In genomic region chr1:31704261-31705079, GRCh38 we compare ENCODE assay signal across 8 cellular contexts. TPM values are rescaled to one million over a fixed set of nuclear protein-coding genes. Genes with fewer than 3 reads are reported as not detected.
DNase-seq lines count a peak whose midpoint lies in the region; ATAC-seq and TF ChIP-seq lines count a peak whose summit lies in the region.

No MANE protein-coding gene starts in this region.

- no TSS peak for BruUV-seq in Calu3 (replicated peaks; lab: Mats Ljungman, UMichigan)

- no peak overlapping the region for H3K27ac Mint-ChIP-seq in Calu3 (ENCODE audit: unreplicated experiment)
- H3K27ac Mint-ChIP-seq in naive thymus-derived CD8-positive, alpha-beta T cell, result peak overlapping the region in 1 of 10 donors; percentile 20

- peaks cover 45% of the 10 kb centered on the region for H3K4me1 Mint-ChIP-seq in Calu3 (ENCODE audit: low read depth, unreplicated experiment)
- peaks cover 32 to 57% (median 45%) of the 10 kb centered on the region in 4 donors for H3K4me1 Mint-ChIP-seq in naive thymus-derived CD8-positive, alpha-beta T cell

- no peak for DNase-seq in Calu3
- DNase-seq in NCI-H748 treated with DMSO at 0.1 percent for 48 hours (lab: John Stamatoyannopoulos, UW), result peak; percentile 46
- peak; percentile 41 for DNase-seq in epithelial cell of esophagus (ENCODE audit: low read depth)
- no peak for DNase-seq in naive thymus-derived CD8-positive, alpha-beta T cell
- no peak for DNase-seq in GM13977 (ENCODE audit: low spot score)
- no peak for DNase-seq in effector CD8-positive, alpha-beta T cell (lab: John Stamatoyannopoulos, UW)
- DNase-seq in iPS-NIHi11 (ENCODE audit: low spot score), result no peak
- DNase-seq in medulla oblongata (ENCODE audit: extremely low spot score), result no peak

- no peaks in the 10 kb centered on the region for H3K9me3 Mint-ChIP-seq in Calu3 (ENCODE audit: low read depth, unreplicated experiment)
- no peaks in the 10 kb centered on the region for H3K9me3 Mint-ChIP-seq in naive thymus-derived CD8-positive, alpha-beta T cell

- H3K4me3 ChIP-seq in epithelial cell of esophagus (ENCODE audit: low read length), result peak overlapping the region; percentile 71

- intact Hi-C loops in Calu3 (cut with micrococcal nuclease; ENCODE audit: unreplicated experiment), result no loop called here

- in situ Hi-C loops in GM13977 (cut with MboI; ENCODE audit: low pct_unique_long_range_greater_than_20kb, low sequenced_read_pairs, unreplicated experiment), result no loop called here

- peaks cover 36% of the 10 kb centered on the region for H3K27me3 Mint-ChIP-seq in Calu3 (ENCODE audit: unreplicated experiment)
- peaks cover 35 to 63% (median 53%) of the 10 kb centered on the region in 5 donors for H3K27me3 Mint-ChIP-seq in naive thymus-derived CD8-positive, alpha-beta T cell

- CTCF ChIA-PET in Calu3 (lab: Charles Lee), result interaction anchor here (0.6 to 1.0 kb wide), 3 partner anchors 38 to 65 kb away, joined by 3 read pairs; no protein-coding TSS in a partner anchor

- TF ChIP-seq CTCF in Calu3 (IDR thresholded peaks at IDR 0.05; ENCODE audit: unreplicated experiment) (no peak), epithelial cell of esophagus (IDR thresholded peaks at IDR 0.05; ENCODE audit: insufficient read depth, low read depth, low read length, missing control alignments) (no peak), GM13977 (IDR thresholded peaks at IDR 0.05; ENCODE audit: extremely low read depth, insufficient read depth, missing control alignments) (no peak)

- peak overlapping the region; percentile 38 for H3K4me3 Mint-ChIP-seq in Calu3 (ENCODE audit: low read depth, unreplicated experiment)
- peak overlapping the region in 9 of 10 donors; percentile 13 to 71 (median 50) for H3K4me3 Mint-ChIP-seq in naive thymus-derived CD8-positive, alpha-beta T cell

- ATAC-seq in naive thymus-derived CD8-positive, alpha-beta T cell, result peak in 1 of 2 donors; percentile 6

- H3K36me3 Mint-ChIP-seq in Calu3 (ENCODE audit: insufficient read depth, unreplicated experiment), result peaks cover 5% of the 10 kb centered on the region
- H3K36me3 Mint-ChIP-seq in naive thymus-derived CD8-positive, alpha-beta T cell, result no peaks in the 10 kb centered on the region

- POLR2A ChIA-PET in naive thymus-derived CD8-positive, alpha-beta T cell (lab: Charles Lee), result interaction anchor here (1.5 kb wide), 1 partner anchor 85 kb away, joined by 3 read pairs; no protein-coding TSS in a partner anchor

RNA-seq across cellular contexts. Expression of gene COL16A1, which starts 0.7 kb away (rescaled TPM):
- total RNA-seq in Calu3 (2022), result 3.8 and 9.2 TPM in 2 replicates
- not detected for total RNA-seq in naive thymus-derived CD8-positive, alpha-beta T cell
- under 1 TPM in 1 of 3 donors, not detected in 2; 0.20 TPM for polyA plus RNA-seq in naive thymus-derived CD8-positive, alpha-beta T cell

RNA-seq across cellular contexts. Expression of gene ADGRB2, which starts 59.7 kb away (rescaled TPM):
- 1.9 and 2.9 TPM in 2 replicates for total RNA-seq in Calu3 (2022)
- under 1 TPM in 1 of 2 experiments, not detected in 1; 0.18 TPM for total RNA-seq in naive thymus-derived CD8-positive, alpha-beta T cell
- polyA plus RNA-seq in naive thymus-derived CD8-positive, alpha-beta T cell, result under 1 TPM in 2 of 3 donors, not detected in 1; 0.05 to 0.10 TPM

RNA-seq across cellular contexts. Expression of gene PEF1, which starts 59.8 kb away (rescaled TPM):
- total RNA-seq in Calu3 (2022), result 61.5 and 65.2 TPM in 2 replicates
- total RNA-seq in naive thymus-derived CD8-positive, alpha-beta T cell, result 10 to 100 TPM; 35.3 to 36.3 TPM
- polyA plus RNA-seq in naive thymus-derived CD8-positive, alpha-beta T cell, result 10 to 100 TPM; 60.6 to 87.3 (median 77.8) TPM

Comparison
In these comparisons a context has a peak if more than half of its experiments do, and no peak if none do; other contexts are left out.
1. DNase-seq: peak in NCI-H748 treated with DMSO at 0.1 percent for 48 hours (single experiment) and epithelial cell of esophagus (single experiment); none in Calu3 (single experiment), naive thymus-derived CD8-positive, alpha-beta T cell (0 of 10), GM13977 (single experiment), effector CD8-positive, alpha-beta T cell (single experiment), iPS-NIHi11 (single experiment) and medulla oblongata (single experiment).